In genomic region chr14:24188251-24189058, GRCh38 we compare ENCODE assay signal across 8 cellular contexts. TPM values are rescaled to one million over a fixed set of nuclear protein-coding genes. Genes with fewer than 3 reads are reported as not detected.
A peak's percentile ranks its signal among the peaks of the same experiment; 100 is the strongest.
DNase-seq lines count a peak whose midpoint lies in the region; ATAC-seq and TF ChIP-seq lines count a peak whose summit lies in the region.

IPO4 (minus strand) TSS chr14:24188816; CDS start chr14:24188787, 29 bp downstream.

- no peaks in the 10 kb centered on the region for H3K27me3 ChIP-seq in osteoblast (ENCODE audit: insufficient read depth, low read length)
- no peaks in the 10 kb centered on the region for H3K27me3 ChIP-seq in testis

- 0% methylated on average over 42 to 64 of the region's 65 CpGs for WGBS in testis, 2 donors

- peaks cover 15% of the 10 kb centered on the region for H3K36me3 Mint-ChIP-seq in activated naive CD8-positive, alpha-beta T cell
- no peaks in the 10 kb centered on the region for H3K36me3 Mint-ChIP-seq in glutamatergic neuron (ENCODE audit: unreplicated experiment)

- H3K4me3 ChIP-seq in osteoblast (ENCODE audit: insufficient read depth, low read length) (peak within 1 kb of the TSS; percentile 90), testis (peak within 1 kb of the TSS; percentile 55 to 76)

- H3K27me3 Mint-ChIP-seq in activated naive CD8-positive, alpha-beta T cell: no peaks in the 10 kb centered on the region
- peaks cover 3% of the 10 kb centered on the region for H3K27me3 Mint-ChIP-seq in glutamatergic neuron (ENCODE audit: unreplicated experiment)

- H3K36me3 ChIP-seq in osteoblast (ENCODE audit: insufficient read depth, low read length) (peaks cover 48% of the 10 kb centered on the region), testis (ENCODE audit: low read depth, missing control alignments) (no peaks in the 10 kb centered on the region)

- peak within 1 kb of the TSS; percentile 86 for H3K4me2 ChIP-seq in osteoblast (ENCODE audit: insufficient read depth, low read length)

- H3K4me3 Mint-ChIP-seq in activated naive CD8-positive, alpha-beta T cell: peak within 1 kb of the TSS; percentile 93
- peak within 1 kb of the TSS; percentile 85 for H3K4me3 Mint-ChIP-seq in glutamatergic neuron (ENCODE audit: unreplicated experiment)

- DNase-seq in NCI-H1105 treated with DMSO at 0.1 percent for 48 hours (lab: John Stamatoyannopoulos, UW): peak; percentile 97
- DNase-seq in SKM-1 treated with dmso at 0.1 percent for 144 hours (lab: John Stamatoyannopoulos, UW; ENCODE audit: unreplicated experiment): peak; percentile 82
- DNase-seq in glutamatergic neuron: peak; percentile 93
- DNase-seq in osteoblast (ENCODE audit: insufficient read length, low spot score, missing footprints): peak; percentile 100
- DNase-seq in testis: peak; percentile 98

- H3K9me3 Mint-ChIP-seq in activated naive CD8-positive, alpha-beta T cell (ENCODE audit: low read depth): no peaks in the 10 kb centered on the region
- H3K9me3 Mint-ChIP-seq in glutamatergic neuron (ENCODE audit: unreplicated experiment): peaks cover 5% of the 10 kb centered on the region

- peak within 1 kb of the TSS; percentile 90 for H3K27ac Mint-ChIP-seq in activated naive CD8-positive, alpha-beta T cell
- H3K27ac Mint-ChIP-seq in glutamatergic neuron (ENCODE audit: unreplicated experiment): peak within 1 kb of the TSS; percentile 68

- H3K4me1 ChIP-seq in osteoblast (ENCODE audit: insufficient read depth, low read length) (peaks cover 11% of the 10 kb centered on the region), testis (peaks cover 9% of the 10 kb centered on the region)

- peaks cover 40% of the 10 kb centered on the region for H3K79me2 ChIP-seq in osteoblast (ENCODE audit: insufficient read depth, low read length)

- H3K9me3 ChIP-seq in osteoblast (ENCODE audit: low read depth, low read length): no peaks in the 10 kb centered on the region
- no peaks in the 10 kb centered on the region for H3K9me3 ChIP-seq in testis

- H3K27ac ChIP-seq in osteoblast (ENCODE audit: low read depth, low read length) (peak within 1 kb of the TSS; percentile 74), testis (peak within 1 kb of the TSS in 1 of 2 donors; percentile 52)

- intact Hi-C loops in testis (cut with DNase I; ENCODE audit: low total_unique reads): no loop called here

- peak; percentile 67 for TF ChIP-seq POLR2A in GM10847 (IDR thresholded peaks at IDR 0.05; ENCODE audit: extremely low read depth, insufficient read length)
- no peak for TF ChIP-seq POLR2A in testis (IDR thresholded peaks at IDR 0.05)

- ATAC-seq in HG02642 (IDR thresholded peaks at IDR 0.05; ENCODE audit: poor library complexity, unreplicated experiment): peak; percentile 89

- peaks cover 41% of the 10 kb centered on the region for H3K4me1 Mint-ChIP-seq in activated naive CD8-positive, alpha-beta T cell (ENCODE audit: low read depth)
- no peaks in the 10 kb centered on the region for H3K4me1 Mint-ChIP-seq in glutamatergic neuron (ENCODE audit: low read depth, unreplicated experiment)

- no peak for TF ChIP-seq CTCF in glutamatergic neuron (IDR thresholded peaks at IDR 0.05; ENCODE audit: partially characterized antibody, unreplicated experiment)
- TF ChIP-seq CTCF in osteoblast (IDR thresholded peaks at IDR 0.05; ENCODE audit: extremely low read depth, low read depth, low read length): no peak
- TF ChIP-seq CTCF in testis (IDR thresholded peaks at IDR 0.05): no peak

- H4K20me1 ChIP-seq in osteoblast (ENCODE audit: insufficient read depth, low read length): peaks cover 4% of the 10 kb centered on the region

- peak within 1 kb of the TSS; percentile 64 for H2AFZ ChIP-seq in osteoblast (ENCODE audit: low read length)

RNA-seq across cellular contexts. Expression of gene IPO4, which starts in this region (rescaled TPM):
- total RNA-seq in glutamatergic neuron (ENCODE audit: unreplicated experiment): 25.5 TPM
- total RNA-seq in osteoblast: 38.9 and 47.0 TPM in 2 replicates
- 100 to 1,000 TPM in 1 of 2 donors, 10 to 100 TPM in 1; 85.9 to 140 TPM for total RNA-seq in testis
- polyA plus RNA-seq in testis (ENCODE audit: insufficient read depth, low read depth, low replicate concordance): 156 TPM
